1 cellular context compared by ENCODE assay signal in genomic region chr1:112133487-112133886, GRCh38.
A peak's percentile ranks its signal among the peaks of the same experiment; 100 is the strongest.
TF ChIP-seq lines count a peak whose summit lies in the region.

No MANE protein-coding gene starts in this region.

TF ChIP-seq in GM23338, 12 proteins besides CTCF, POLR2A, EP300 and RAD21 (continued from another document):
- TF ChIP-seq REST (IDR thresholded peaks at IDR 0.05; ENCODE audit: unreplicated experiment) = peak; percentile 59
